19 cellular contexts compared by ENCODE assay signal in the genomic region with DNA sequence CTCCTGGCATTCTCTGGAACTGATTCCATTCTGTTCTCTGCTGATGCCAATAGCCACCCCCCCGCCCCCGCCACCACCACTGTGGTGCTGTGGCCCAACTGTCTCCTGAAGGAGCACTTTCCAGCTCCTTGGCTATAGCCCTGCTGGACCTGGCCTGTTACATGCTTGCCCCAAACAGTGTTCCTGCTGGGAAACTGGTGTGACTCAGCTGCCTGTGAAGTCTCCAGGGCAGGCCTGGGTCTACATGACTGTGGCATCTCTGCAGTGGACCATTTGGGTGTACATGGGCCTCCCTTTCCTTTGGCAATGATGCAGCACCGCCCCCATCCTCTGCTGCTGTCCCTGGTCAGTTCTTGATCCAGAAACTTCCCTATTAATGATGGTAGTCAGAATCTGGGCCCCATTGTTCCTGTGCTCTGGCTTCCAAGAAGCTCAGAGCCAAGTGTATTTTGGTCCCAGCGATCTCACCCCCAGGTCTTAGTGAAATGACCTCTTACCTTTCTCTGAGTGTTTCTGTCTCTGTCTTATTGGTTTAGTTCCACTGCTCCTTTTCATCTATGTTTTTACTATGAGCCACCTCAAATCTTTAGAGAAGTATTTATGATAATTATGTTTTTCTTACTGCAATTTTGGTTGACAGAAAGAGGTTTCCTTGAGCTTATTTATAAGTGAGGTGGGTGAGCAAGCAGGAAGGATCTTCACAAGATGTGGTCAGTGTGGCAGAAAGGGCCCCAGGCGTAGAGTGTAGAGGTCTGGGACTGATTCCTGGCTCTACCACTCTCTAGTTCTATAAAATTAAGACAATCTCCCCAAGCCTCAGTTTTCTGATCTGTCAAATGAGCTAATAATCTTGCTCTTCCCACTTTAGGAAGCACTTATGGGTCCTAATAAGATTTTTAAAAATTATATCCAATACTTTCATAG.
DNase-seq lines count a peak whose midpoint lies in the region; ATAC-seq and TF ChIP-seq lines count a peak whose summit lies in the region.
"Had no signal": no experiment of that assay in that cellular context is flagged by ENCODE, and none has a peak within 500 bp of the region (broad histone marks: within the 10 kb centered on the region; RNA-seq: fewer than 3 reads in every experiment).

No MANE protein-coding gene starts in this region.

- CTCF ChIA-PET in IMR-90 (lab: Yijun Ruan, JAX): no interaction called here

- H3K27ac ChIP-seq in IMR-90 (ENCODE audit: insufficient read depth, low read length): no peak overlapping the region
- no peak overlapping the region for H3K27ac ChIP-seq in coronary artery
- no peak overlapping the region for H3K27ac ChIP-seq in WERI-Rb-1
- no peak overlapping the region for H3K27ac ChIP-seq in left lung
- H3K27ac ChIP-seq: RWPE1 had no signal

- no peak overlapping the region for H3K4me3 ChIP-seq in IMR-90 (ENCODE audit: insufficient read depth, low read depth, low read length)
- H3K4me3 ChIP-seq in coronary artery: no peak overlapping the region
- H3K4me3 ChIP-seq in WERI-Rb-1 (ENCODE audit: low read depth, low read length): no peak overlapping the region
- H3K4me3 ChIP-seq in left lung: no peak overlapping the region

- H3K23ac ChIP-seq in IMR-90 (ENCODE audit: low read depth, low read length): no peak overlapping the region

- POLR2A ChIA-PET in IMR-90 (lab: Charles Lee; ENCODE audit: unreplicated experiment): no interaction called here

- in situ Hi-C loops in IMR-90 (cut with MboI; ENCODE audit: low sequenced_read_pairs): no loop called here

- WGBS in IMR-90 (ENCODE audit: extremely low coverage in 2 of 2, insufficient read length in 1 of 2), 2 experiments: no CpG with 5 or more reads among the region's 5 CpGs

- no peak overlapping the region for H2BK5ac ChIP-seq in IMR-90 (ENCODE audit: low read depth, low read length, poor library complexity, severe bottlenecking)

- intact Hi-C loops in IMR-90 (cut with micrococcal nuclease) (no loop called here), left lung (cut with DNase I) (no loop called here)

- H3K36me3 Mint-ChIP-seq in osteocyte (ENCODE audit: unreplicated experiment): no peaks in the 10 kb centered on the region

- H3K4me1 Mint-ChIP-seq in osteocyte (ENCODE audit: unreplicated experiment): peaks cover 2% of the 10 kb centered on the region

- H4K91ac ChIP-seq in IMR-90 (ENCODE audit: insufficient read depth, low read depth, low read length): no peak overlapping the region

- H3K9me3 Mint-ChIP-seq in osteocyte (ENCODE audit: unreplicated experiment): peaks cover 10% of the 10 kb centered on the region

- no peak overlapping the region for H3K9ac ChIP-seq in IMR-90 (ENCODE audit: low read depth, low read length)

- no peak overlapping the region for H3K4me2 ChIP-seq in IMR-90 (ENCODE audit: low read depth, low read length)

- H2BK120ac ChIP-seq in IMR-90 (ENCODE audit: low read depth, low read length): no peak overlapping the region

- no peak overlapping the region for H3K27ac Mint-ChIP-seq in osteocyte (ENCODE audit: unreplicated experiment)

- no peaks in the 10 kb centered on the region for H3K9me1 ChIP-seq in IMR-90 (ENCODE audit: insufficient read depth, low read length)

- BruUV-seq in IMR-90 (replicated peaks; lab: Mats Ljungman, UMichigan): no TSS peak

- H3K14ac ChIP-seq in IMR-90 (replicated peaks; ENCODE audit: low read depth, low read length): no peak overlapping the region

- peak; percentile 35; the same call in 1 of the 2 replicates for ATAC-seq in IMR-90 (ENCODE audit: low read depth)
- ATAC-seq in left lung: no peak

- no peak overlapping the region for H2AK5ac ChIP-seq in IMR-90 (ENCODE audit: low read depth, low read length)

- no peak overlapping the region for H2AK9ac ChIP-seq in IMR-90 (replicated peaks; ENCODE audit: low read depth, low read length, poor library complexity)

- H2AFZ ChIP-seq in IMR-90 (replicated peaks; ENCODE audit: low read length, poor library complexity): no peak overlapping the region

- DNase-seq in EH (ENCODE audit: low read depth) (peak; percentile 57), IMR-90 (peak; percentile 16), coronary artery (ENCODE audit: low spot score) (peak; percentile 35), osteocyte (ENCODE audit: extremely low spot score, unreplicated experiment) (peak; percentile 75), NCI-H526 treated with DMSO at 0.1 percent for 48 hours (lab: John Stamatoyannopoulos, UW) (no peak), WERI-Rb-1 (no peak), RKO (ENCODE audit: low spot score) (no peak), left lung (no peak)
- DNase-seq: AML-193, Caco-2, DMS79, GOT3, KG1, MM.1S, NCI-H1105 treated with DMSO at 0.1 percent for 48 hours, NCI-H187 treated with DMSO at 0.1 percent for 48 hours, NCI-H2171 treated with DMSO at 0.1 percent for 48 hours, NCI-H510A had no signal

- TF ChIP-seq POLR2A in IMR-90 (IDR thresholded peaks at IDR 0.05; ENCODE audit: low read depth, low read length): no peak

- no peak overlapping the region for H3K56ac ChIP-seq in IMR-90 (ENCODE audit: extremely low read depth, insufficient read depth, low read length)

- no peak overlapping the region for H4K8ac ChIP-seq in IMR-90 (ENCODE audit: low read depth in 2 of 2, low read length in 2 of 2)

- H4K20me1 ChIP-seq in IMR-90 (ENCODE audit: insufficient read depth, low read length): no peaks in the 10 kb centered on the region

- no peak for TF ChIP-seq RAD21 in IMR-90 (IDR thresholded peaks at IDR 0.05; ENCODE audit: low read length)

- no peaks in the 10 kb centered on the region for H3K27me3 Mint-ChIP-seq in osteocyte (ENCODE audit: unreplicated experiment)

- H3K4me1 ChIP-seq in IMR-90 (ENCODE audit: control insufficient read depth, insufficient read depth, low read length): no peaks in the 10 kb centered on the region
- no peaks in the 10 kb centered on the region for H3K4me1 ChIP-seq in left lung
- H3K4me1 ChIP-seq: Caco-2 had no signal

- dilution Hi-C loops in IMR-90 (cut with HindIII; ENCODE audit: low sequenced_read_pairs, unreplicated experiment): no loop called here

- H3K36me3 ChIP-seq in IMR-90 (ENCODE audit: control insufficient read depth, insufficient read depth, low read length): no peaks in the 10 kb centered on the region
- no peaks in the 10 kb centered on the region for H3K36me3 ChIP-seq in WERI-Rb-1
- no peaks in the 10 kb centered on the region for H3K36me3 ChIP-seq in left lung

- H3K79me1 ChIP-seq in IMR-90 (ENCODE audit: low read depth in 1 of 2, low read length in 2 of 2): no peaks in the 10 kb centered on the region

- H3K4ac ChIP-seq in IMR-90 (ENCODE audit: low read depth, low read length): no peak overlapping the region

- H2BK15ac ChIP-seq in IMR-90 (ENCODE audit: low read depth, low read length): no peak overlapping the region

- H3K4me3 Mint-ChIP-seq in osteocyte (ENCODE audit: unreplicated experiment): no peak overlapping the region

- H3K27me3 ChIP-seq in IMR-90 (ENCODE audit: control insufficient read depth, insufficient read depth, low read length): no peaks in the 10 kb centered on the region; the same call in 1 of the 2 replicates
- peaks cover 67% of the 10 kb centered on the region for H3K27me3 ChIP-seq in WERI-Rb-1 (ENCODE audit: insufficient read depth, low read depth, severe bottlenecking)
- no peaks in the 10 kb centered on the region for H3K27me3 ChIP-seq in left lung

- no peak for TF ChIP-seq CTCF in IMR-90 (conservative IDR thresholded peaks at IDR 0.05; ENCODE audit: low read depth, low read length)
- TF ChIP-seq CTCF in coronary artery (IDR thresholded peaks at IDR 0.05): no peak
- no peak for TF ChIP-seq CTCF in osteocyte (IDR thresholded peaks at IDR 0.05)
- no peak for TF ChIP-seq CTCF in WERI-Rb-1 (IDR thresholded peaks at IDR 0.05; ENCODE audit: low read depth, low read length)
- TF ChIP-seq CTCF in left lung (IDR thresholded peaks at IDR 0.05): no peak

- H4K5ac ChIP-seq in IMR-90 (ENCODE audit: low read depth, low read length): no peak overlapping the region

- H2BK20ac ChIP-seq in IMR-90 (ENCODE audit: low read depth, low read length): no peak overlapping the region

- no peaks in the 10 kb centered on the region for H3K9me3 ChIP-seq in IMR-90 (ENCODE audit: control insufficient read depth, insufficient read depth, low read length)
- H3K9me3 ChIP-seq in WERI-Rb-1 (ENCODE audit: severe bottlenecking): no peaks in the 10 kb centered on the region
- no peaks in the 10 kb centered on the region for H3K9me3 ChIP-seq in left lung
- H3K9me3 ChIP-seq: Caco-2 had no signal

- H3K18ac ChIP-seq in IMR-90 (ENCODE audit: low read depth, low read length): no peak overlapping the region

TF ChIP-seq in IMR-90, 13 proteins besides CTCF, POLR2A, EP300 and RAD21:
- TF ChIP-seq MAFK (IDR thresholded peaks at IDR 0.05; ENCODE audit: low read depth, low read length): no peak
- TF ChIP-seq RFX5 (IDR thresholded peaks at IDR 0.05; ENCODE audit: low read depth, low read length): no peak
- no peak for TF ChIP-seq MAZ (IDR thresholded peaks at IDR 0.05; ENCODE audit: borderline replicate concordance, low read depth, low read length)
- TF ChIP-seq, protein P1, sequence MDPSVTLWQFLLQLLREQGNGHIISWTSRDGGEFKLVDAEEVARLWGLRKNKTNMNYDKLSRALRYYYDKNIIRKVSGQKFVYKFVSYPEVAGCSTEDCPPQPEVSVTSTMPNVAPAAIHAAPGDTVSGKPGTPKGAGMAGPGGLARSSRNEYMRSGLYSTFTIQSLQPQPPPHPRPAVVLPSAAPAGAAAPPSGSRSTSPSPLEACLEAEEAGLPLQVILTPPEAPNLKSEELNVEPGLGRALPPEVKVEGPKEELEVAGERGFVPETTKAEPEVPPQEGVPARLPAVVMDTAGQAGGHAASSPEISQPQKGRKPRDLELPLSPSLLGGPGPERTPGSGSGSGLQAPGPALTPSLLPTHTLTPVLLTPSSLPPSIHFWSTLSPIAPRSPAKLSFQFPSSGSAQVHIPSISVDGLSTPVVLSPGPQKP (IDR thresholded peaks at IDR 0.05; ENCODE audit: borderline replicate concordance, low read depth, low read length): no peak
- no peak for TF ChIP-seq RCOR1 (IDR thresholded peaks at IDR 0.05; ENCODE audit: insufficient replicate concordance, low read length)
- no peak for TF ChIP-seq MXI1 (IDR thresholded peaks at IDR 0.05; ENCODE audit: borderline replicate concordance, low read depth, low read length)
- TF ChIP-seq BHLHE40 (IDR thresholded peaks at IDR 0.05; ENCODE audit: low read depth, low read length): no peak
- TF ChIP-seq SMC3 (IDR thresholded peaks at IDR 0.05; ENCODE audit: low read depth, low read length): no peak

Comparison
In these comparisons a context has a peak if more than half of its experiments do, and no peak if none do; other contexts are left out.
1. DNase-seq: peak in EH (single experiment), IMR-90 (single experiment), coronary artery (single experiment) and osteocyte (single experiment); none in NCI-H526 treated with DMSO at 0.1 percent for 48 hours (single experiment), WERI-Rb-1 (single experiment), RKO (single experiment) and left lung (0 of 2).